ENCODE assay signal across 28 cellular contexts in genomic region chr1:211609120-211610024, GRCh38. TPM values are rescaled to one million over a fixed set of nuclear protein-coding genes. Genes with fewer than 3 reads are reported as not detected.
DNase-seq lines count a peak whose midpoint lies in the region; ATAC-seq, FAIRE-seq and TF ChIP-seq lines count a peak whose summit lies in the region.
"Had no signal": no experiment of that assay in that cellular context is flagged by ENCODE, and none has a peak within 500 bp of the region (broad histone marks: within the 10 kb centered on the region; RNA-seq: fewer than 3 reads in every experiment).

No MANE protein-coding gene starts in this region.

- intact Hi-C loops in CD14-positive monocyte (cut with micrococcal nuclease) = no loop called here
- intact Hi-C loops in adrenal gland (cut with DNase I) = no loop called here
- intact Hi-C loops in endothelial cell of umbilical vein (cut with micrococcal nuclease) = no loop called here
- intact Hi-C loops in mucosa of descending colon (cut with DNase I, micrococcal nuclease) = no loop called here
- intact Hi-C loops in cardiac septum (cut with DNase I) = loop anchor here (5.0 kb wide), 1 partner anchor 32 kb away; the partner anchor contains the start of gene SLC30A1

- BruUV-seq in endothelial cell of umbilical vein (replicated peaks; lab: Mats Ljungman, UMichigan) = no TSS peak

- H3K4me1 ChIP-seq in adrenal gland (replicated peaks in 1 of 2) (peaks cover 27 to 59% of the 10 kb centered on the region in 2 donors), endothelial cell of umbilical vein (ENCODE audit: control insufficient read depth, extremely low read depth, insufficient read depth, low read length) (peaks cover 5% of the 10 kb centered on the region), mucosa of descending colon (ENCODE audit: low read depth) (peaks cover 11% of the 10 kb centered on the region)

- CTCF ChIA-PET in endothelial cell of umbilical vein (lab: Charles Lee) = interaction anchor here (1.0 kb wide), 1 partner anchor 21 kb away, joined by 3 read pairs; no protein-coding TSS in a partner anchor

- H3K36me3 Mint-ChIP-seq in CD14-positive monocyte = peaks cover 0 to 6% of the 10 kb centered on the region in 2 donors
- H3K36me3 Mint-ChIP-seq: stimulated activated naive B cell treated with anti-CD40 and anti-IgM and Interleukin-4, amounts not matched to agents 10 μg/mL and 1 μg/mL and 100 μg/mL, for 72 hours had no signal

- H3K9me3 ChIP-seq in adrenal gland (replicated peaks in 1 of 3) (no peaks in the 10 kb centered on the region), endothelial cell of umbilical vein (replicated peaks; ENCODE audit: control insufficient read depth, insufficient read depth, low read length) (no peaks in the 10 kb centered on the region), mucosa of descending colon (no peaks in the 10 kb centered on the region)
- H3K9me3 ChIP-seq: neutrophil had no signal

- DNase-seq in CD14-positive monocyte (ENCODE audit: low spot score) (no peak), adrenal gland (peak; percentile 68 to 91 (median 85)), endothelial cell of umbilical vein (ENCODE audit: low read depth, low spot score) (peak; percentile 28), mucosa of descending colon (no peak), cardiac septum (ENCODE audit: low spot score) (no peak), GM10266 (ENCODE audit: extremely low spot score) (no peak), frontal cortex (ENCODE audit: low spot score in 2 of 2) (no peak)
- no peak for DNase-seq in stimulated activated naive CD4-positive, alpha-beta T cell treated with Interleukin-2 at 50 U/mL for 16 hours (lab: John Stamatoyannopoulos, UW)
- DNase-seq: activated CD4-positive, alpha-beta T cell treated with anti-CD3 and anti-CD28 coated beads for 4 hours; activated naive CD4-positive, alpha-beta T cell; activated T-cell treated with anti-CD3 and anti-CD28 coated beads, Interleukin-2, amount 50 U/mL, for 48 hours; Calu3; cerebellar nuclear complex; DND-41; effector memory CD4-positive, alpha-beta T cell; islet precursor cell; MM.1S; NCI-H1417 treated with DMSO at 0.1 percent for 48 hours; NCI-H82; stimulated activated CD4-positive, alpha-beta T cell treated with anti-CD3 and anti-CD28 coated beads, Interleukin-4, amount 100 ng/mL, for 24 hours; stimulated activated naive B cell treated with anti-CD40 and anti-IgM and Interleukin-4, amounts not matched to agents 10 μg/mL and 1 μg/mL and 100 μg/mL, for 72 hours; T-helper 2 cell had no signal

- H4K20me1 ChIP-seq in endothelial cell of umbilical vein (replicated peaks; ENCODE audit: control insufficient read depth, extremely low read depth, insufficient read depth, low read length) = no peaks in the 10 kb centered on the region

- no peak overlapping the region for H2AFZ ChIP-seq in endothelial cell of umbilical vein (ENCODE audit: low read depth, low read length)

- H3K4me2 ChIP-seq in endothelial cell of umbilical vein (ENCODE audit: insufficient read depth, low read length) = no peak overlapping the region

- no peak overlapping the region for H3K9ac ChIP-seq in endothelial cell of umbilical vein (replicated peaks; ENCODE audit: extremely low read depth, insufficient read depth, low read length)

- H3K4me3 ChIP-seq in adrenal gland (no peak overlapping the region), endothelial cell of umbilical vein (replicated peaks in 1 of 3; ENCODE audit: insufficient read depth in 1 of 3, low read depth in 1 of 3, low read length in 3 of 3) (no peak overlapping the region), mucosa of descending colon (no peak overlapping the region)

- peak; percentile 72 for FAIRE-seq in endothelial cell of umbilical vein (lab: Jason Lieb, UNC)
- FAIRE-seq in frontal cortex (lab: Jason Lieb, UNC) = no peak
- FAIRE-seq: GM12892, H54 had no signal

- H3K27ac Mint-ChIP-seq in CD14-positive monocyte = peak overlapping the region in 4 of 7 donors; percentile 15 to 68 (median 42)
- H3K27ac Mint-ChIP-seq: IgD-negative memory B cell; stimulated activated naive B cell treated with anti-CD40 and anti-IgM and Interleukin-4, amounts not matched to agents 10 μg/mL and 1 μg/mL and 100 μg/mL, for 72 hours had no signal

- H3K36me3 ChIP-seq in adrenal gland (replicated peaks in 1 of 2) = no peaks in the 10 kb centered on the region
- no peaks in the 10 kb centered on the region for H3K36me3 ChIP-seq in endothelial cell of umbilical vein (ENCODE audit: control insufficient read depth in 2 of 2, extremely low read depth in 1 of 2, insufficient read depth in 2 of 2, low read length in 2 of 2)
- H3K36me3 ChIP-seq in mucosa of descending colon (ENCODE audit: low read depth) = no peaks in the 10 kb centered on the region
- H3K36me3 ChIP-seq: neutrophil had no signal

- ATAC-seq in mucosa of descending colon = peak; percentile 40
- ATAC-seq: esophagus mucosa; SK-N-SH treated with all-trans-retinoic acid at 6 μM for 48 hours; stimulated activated naive B cell treated with anti-CD40 and anti-IgM and Interleukin-4, amounts not matched to agents 10 μg/mL and 1 μg/mL and 100 μg/mL, for 72 hours had no signal

- WGBS in adrenal gland, 4 donors = 48 to 57% (median 54%) methylated on average over 9 to 10 of the region's 10 CpGs

- TF ChIP-seq POLR2A in adrenal gland (IDR thresholded peaks at IDR 0.05) = no peak
- no peak for TF ChIP-seq POLR2A in endothelial cell of umbilical vein (IDR thresholded peaks at IDR 0.05; ENCODE audit: low read depth, low read length)

- no peak overlapping the region for H3K4me3 Mint-ChIP-seq in CD14-positive monocyte
- H3K4me3 Mint-ChIP-seq: stimulated activated naive B cell treated with anti-CD40 and anti-IgM and Interleukin-4, amounts not matched to agents 10 μg/mL and 1 μg/mL and 100 μg/mL, for 72 hours had no signal

- H3K79me2 ChIP-seq in endothelial cell of umbilical vein (ENCODE audit: control insufficient read depth, insufficient read depth, low read length) = no peaks in the 10 kb centered on the region

- dilution Hi-C loops in endothelial cell of umbilical vein (cut with MboI; ENCODE audit: extremely low pct_ligation_motif_present, low sequenced_read_pairs) = no loop called here

- H3K27ac ChIP-seq in adrenal gland = peak overlapping the region; percentile 11 to 91 (median 72)
- H3K27ac ChIP-seq in endothelial cell of umbilical vein (ENCODE audit: insufficient read depth, low read depth, low read length) = no peak overlapping the region

- H3K4me1 Mint-ChIP-seq in CD14-positive monocyte = peaks cover 85% of the 10 kb centered on the region

- TF ChIP-seq CTCF in CD14-positive monocyte (IDR thresholded peaks at IDR 0.05) (no peak), adrenal gland (IDR thresholded peaks at IDR 0.05) (no peak), endothelial cell of umbilical vein (IDR thresholded peaks at IDR 0.05; ENCODE audit: extremely low read depth in 1 of 2, insufficient read depth in 1 of 2, low read depth in 1 of 2, low read length in 2 of 2) (no peak), mucosa of descending colon (IDR thresholded peaks at IDR 0.05) (no peak), GM10266 (IDR thresholded peaks at IDR 0.05; ENCODE audit: control insufficient read depth, insufficient read depth, low read depth, missing control alignments) (no peak)

- no peaks in the 10 kb centered on the region for H3K9me1 ChIP-seq in endothelial cell of umbilical vein (replicated peaks; ENCODE audit: control insufficient read depth, extremely low read depth, insufficient read depth, low read length)

- POLR2A ChIA-PET in endothelial cell of umbilical vein (lab: Charles Lee) = no interaction called here

- H3K27me3 Mint-ChIP-seq in CD14-positive monocyte (ENCODE audit: low read depth in 3 of 3) = peaks cover 0 to 5% (median 0%) of the 10 kb centered on the region in 3 donors
- H3K27me3 Mint-ChIP-seq: stimulated activated naive B cell treated with anti-CD40 and anti-IgM and Interleukin-4, amounts not matched to agents 10 μg/mL and 1 μg/mL and 100 μg/mL, for 72 hours had no signal

- H3K27me3 ChIP-seq in adrenal gland = no peaks in the 10 kb centered on the region
- H3K27me3 ChIP-seq in endothelial cell of umbilical vein (ENCODE audit: control insufficient read depth in 2 of 2, insufficient read depth in 2 of 2, low read length in 2 of 2) = no peaks in the 10 kb centered on the region
- H3K27me3 ChIP-seq: neutrophil had no signal

- peaks cover 0 to 3% (median 0%) of the 10 kb centered on the region in 7 donors for H3K9me3 Mint-ChIP-seq in CD14-positive monocyte
- H3K9me3 Mint-ChIP-seq: IgD-negative memory B cell; stimulated activated naive B cell treated with anti-CD40 and anti-IgM and Interleukin-4, amounts not matched to agents 10 μg/mL and 1 μg/mL and 100 μg/mL, for 72 hours had no signal

TF ChIP-seq in endothelial cell of umbilical vein, 7 proteins besides CTCF, POLR2A, EP300 and RAD21:
- TF ChIP-seq FOS (IDR thresholded peaks at IDR 0.05; ENCODE audit: borderline replicate concordance, insufficient read depth, low read length) = no peak
- no peak for TF ChIP-seq EZH2 (IDR thresholded peaks at IDR 0.05; ENCODE audit: borderline replicate concordance, low read depth, low read length, severe bottlenecking)
- no peak for TF ChIP-seq MAX (IDR thresholded peaks at IDR 0.05; ENCODE audit: insufficient read depth, insufficient read length)

RNA-seq across cellular contexts. Expression of gene SLC30A1, which starts 30.4 kb away (rescaled TPM):
- polyA plus RNA-seq in CD14-positive monocyte = 10 to 100 TPM; 11.9 to 13.2 TPM
- 10 to 100 TPM; 22.1 to 82.6 (median 48.6) TPM for total RNA-seq in adrenal gland
- polyA plus RNA-seq in adrenal gland = 10 to 100 TPM in 1 of 3 donors, 1 to 10 TPM in 2; 4.6 to 49.6 (median 6.4) TPM
- total RNA-seq in endothelial cell of umbilical vein = 21.5 and 22.1 TPM in 2 replicates
- 4.2 and 5.5 TPM in 2 replicates for polyA plus RNA-seq in endothelial cell of umbilical vein
- 4.5 and 4.8 TPM in 2 replicates for polyA plus RNA-seq in endothelial cell of umbilical vein (2011; cell fraction: cytosol; rRNA removed)
- 4.4 and 7.3 TPM in 2 replicates for polyA plus RNA-seq in endothelial cell of umbilical vein (2011; cell fraction: nucleus; rRNA removed)
- 13.9 and 17.7 TPM in 2 replicates for polyA plus RNA-seq in endothelial cell of umbilical vein (2012)
- 11.8 and 14.7 TPM in 2 replicates for polyA minus RNA-seq in endothelial cell of umbilical vein
- polyA minus RNA-seq in endothelial cell of umbilical vein (2011; cell fraction: cytosol; rRNA and poly(A)+ RNA removed) = 43.8 TPM
- 13.7 and 18.0 TPM in 2 replicates for polyA minus RNA-seq in endothelial cell of umbilical vein (2011; cell fraction: nucleus; rRNA and poly(A)+ RNA removed)
- total RNA-seq in mucosa of descending colon = 10 to 100 TPM; 20.8 to 43.5 (median 29.2) TPM
- 16.3 TPM for total RNA-seq in cardiac septum
- 19.2 TPM for total RNA-seq in frontal cortex

Comparison
In these comparisons a context has a peak if more than half of its experiments do, and no peak if none do; other contexts are left out.
1. DNase-seq: peak in adrenal gland (7 of 7) and endothelial cell of umbilical vein (single experiment); none in CD14-positive monocyte (single experiment), mucosa of descending colon (0 of 3), cardiac septum (single experiment), GM10266 (single experiment), stimulated activated naive CD4-positive, alpha-beta T cell treated with Interleukin-2 at 50 U/mL for 16 hours (single experiment) and frontal cortex (0 of 2).